24 cellular contexts compared by ENCODE assay signal in the genomic region with DNA sequence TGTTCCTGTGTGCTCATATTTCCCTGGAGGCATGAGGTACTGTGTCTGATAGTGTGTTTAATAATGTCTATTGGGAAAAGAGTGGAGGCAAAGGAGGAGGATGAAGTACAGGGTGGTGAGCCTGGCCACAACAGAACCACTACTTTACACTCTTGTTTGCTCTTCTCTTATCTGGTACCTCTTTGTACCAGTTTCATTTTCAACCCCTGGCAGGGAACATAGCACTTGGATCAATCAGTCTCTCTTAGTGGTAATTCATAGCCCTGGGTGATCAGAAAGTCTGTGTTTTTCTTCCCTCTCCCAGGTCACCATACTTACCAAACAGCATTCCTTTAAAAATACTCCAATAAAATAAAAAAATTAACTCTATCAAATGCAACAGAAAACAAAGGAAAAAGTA.
DNase-seq lines count a peak whose midpoint lies in the region; ATAC-seq, FAIRE-seq and TF ChIP-seq lines count a peak whose summit lies in the region.
"Had no signal": no experiment of that assay in that cellular context is flagged by ENCODE, and none has a peak within 500 bp of the region (broad histone marks: within the 10 kb centered on the region; RNA-seq: fewer than 3 reads in every experiment).

No MANE protein-coding gene starts in this region.

- intact Hi-C loops in right lobe of liver (cut with DNase I) (no loop called here), HepG2 (cut with micrococcal nuclease; ENCODE audit: unreplicated experiment) (no loop called here), GM12878 (cut with micrococcal nuclease; ENCODE audit: unreplicated experiment) (no loop called here)

- in situ Hi-C loops in HepG2 (cut with HindIII; ENCODE audit: extremely low pct_ligation_motif_present, low pct_unique_long_range_greater_than_20kb), result no loop called here
- in situ Hi-C loops in GM12878 (cut with MboI), result no loop called here

- H3K9me3 ChIP-seq in right lobe of liver (no peaks in the 10 kb centered on the region), HepG2 (ENCODE audit: low read length) (no peaks in the 10 kb centered on the region), GM12878 (replicated peaks; ENCODE audit: control insufficient read depth, insufficient read depth, low read length) (no peaks in the 10 kb centered on the region)
- H3K9me3 ChIP-seq: BLaER1, Caco-2, HAP-1 had no signal

- TF ChIP-seq CTCF in right lobe of liver (IDR thresholded peaks at IDR 0.05) (no peak), HepG2 (CRISPR knock-in tag; IDR thresholded peaks at IDR 0.05) (no peak), GM12878 (IDR thresholded peaks at IDR 0.05 in 2 of 3, conservative IDR thresholded peaks at IDR 0.05 in 1 of 3; ENCODE audit: control insufficient read depth in 2 of 3, extremely low read depth in 1 of 3, insufficient read depth in 1 of 3, low read depth in 3 of 3, low read length in 3 of 3) (no peak)

- DNase-seq in right lobe of liver, result no peak
- no peak for DNase-seq in HepG2 (ENCODE audit: low spot score)
- DNase-seq in GM12878 (ENCODE audit: low read depth, low spot score), result no peak
- peak; percentile 42 for DNase-seq in mucosa of gallbladder (ENCODE audit: low spot score)
- DNase-seq in D341Med (ENCODE audit: low spot score), result no peak
- DNase-seq: Caco-2; CD4-positive, CD25-positive, alpha-beta regulatory T cell; CD8-positive, alpha-beta T cell; DMS 273 treated with DMSO at 0.1 percent for 48 hours; DMS79; EL; GDM1; GOT3; HFFc6 had no signal

- TF ChIP-seq POLR2A in right lobe of liver (IDR thresholded peaks at IDR 0.05), result no peak
- TF ChIP-seq POLR2A in HepG2 (IDR thresholded peaks at IDR 0.05; ENCODE audit: insufficient read depth in 1 of 2, low read depth in 2 of 2, low read length in 2 of 2), result no peak
- no peak for TF ChIP-seq POLR2A in GM12878 (IDR thresholded peaks at IDR 0.05; ENCODE audit: low read depth, low read length)

- H2AFZ ChIP-seq in HepG2 (ENCODE audit: low read length) (no peak overlapping the region), GM12878 (ENCODE audit: control insufficient read depth, low read depth, low read length) (no peak overlapping the region)

- RAD21 ChIA-PET in GM12878 (lab: Charles Lee; ENCODE audit: unreplicated experiment), result no interaction called here

- H3K4me1 ChIP-seq in right lobe of liver (no peaks in the 10 kb centered on the region), HepG2 (ENCODE audit: insufficient read depth, low read length) (no peaks in the 10 kb centered on the region), GM12878 (ENCODE audit: control insufficient read depth, insufficient read depth, low read length) (no peaks in the 10 kb centered on the region)
- H3K4me1 ChIP-seq: BLaER1, Caco-2, HAP-1 had no signal

- H3K4me2 ChIP-seq in HepG2 (ENCODE audit: low read depth, low read length), result no peak overlapping the region
- H3K4me2 ChIP-seq in GM12878 (ENCODE audit: control insufficient read depth, insufficient read depth), result no peak overlapping the region
- H3K4me2 ChIP-seq: BLaER1 had no signal

- BruUV-seq in HepG2 (replicated peaks; lab: Mats Ljungman, UMichigan) (no TSS peak), GM12878 (replicated peaks; lab: Mats Ljungman, UMichigan) (no TSS peak)

- TF ChIP-seq EP300 in HepG2 (IDR thresholded peaks at IDR 0.05; ENCODE audit: low read depth in 2 of 2, low read length in 2 of 2) (no peak), HepG2 (CRISPR knock-in tag; IDR thresholded peaks at IDR 0.05; ENCODE audit: borderline replicate concordance) (no peak), GM12878 (IDR thresholded peaks at IDR 0.05; ENCODE audit: borderline replicate concordance in 1 of 2, control insufficient read depth in 1 of 2, low read depth in 2 of 2, low read length in 2 of 2) (no peak)

- POLR2A ChIA-PET in HepG2 (lab: Yijun Ruan, JAX) (no interaction called here), GM12878 (lab: Charles Lee) (no interaction called here)

- no peak for TF ChIP-seq RAD21 in HepG2 (CRISPR knock-in tag; IDR thresholded peaks at IDR 0.05)
- TF ChIP-seq RAD21 in GM12878 (IDR thresholded peaks at IDR 0.05; ENCODE audit: insufficient read depth, low read depth, low read length), result no peak

- H3K4me3 ChIP-seq in right lobe of liver, result no peak overlapping the region
- H3K4me3 ChIP-seq in HepG2 (replicated peaks in 1 of 3; ENCODE audit: insufficient read depth in 1 of 3, low read depth in 2 of 3, low read length in 3 of 3), result no peak overlapping the region
- H3K4me3 ChIP-seq in GM12878, result no peak overlapping the region
- H3K4me3 ChIP-seq: BLaER1, HAP-1 had no signal

- H3K79me2 ChIP-seq in HepG2 (ENCODE audit: insufficient read depth, low read length), result no peaks in the 10 kb centered on the region
- no peaks in the 10 kb centered on the region for H3K79me2 ChIP-seq in GM12878 (ENCODE audit: control insufficient read depth, insufficient read depth, low read length)

- ATAC-seq in right lobe of liver (peak; percentile 60 to 73 (median 66)), HepG2 (no peak), GM12878 (peak; percentile 22; the same call in 1 of the 3 replicates), HG03520 (IDR thresholded peaks at IDR 0.05; ENCODE audit: unreplicated experiment) (no peak)
- ATAC-seq: CD8-positive, alpha-beta T cell had no signal

- H4K20me1 ChIP-seq in HepG2 (ENCODE audit: insufficient read depth, low read length), result no peaks in the 10 kb centered on the region
- H4K20me1 ChIP-seq in GM12878 (ENCODE audit: control insufficient read depth, insufficient read depth), result no peaks in the 10 kb centered on the region
- H4K20me1 ChIP-seq: BLaER1 had no signal

- SMC1A ChIA-PET in GM12878 (lab: Charles Lee; ENCODE audit: uncharacterized antibody, unreplicated experiment), result no interaction called here

- FAIRE-seq in HepG2 (lab: Jason Lieb, UNC), result no peak
- FAIRE-seq in GM12878 (lab: Jason Lieb, UNC), result no peak
- FAIRE-seq: A204.1, D721Med, GM12891, GM18507, H54 had no signal

- no peak overlapping the region for H3K9ac ChIP-seq in HepG2 (ENCODE audit: insufficient read depth, low read depth, low read length)
- no peak overlapping the region for H3K9ac ChIP-seq in GM12878 (ENCODE audit: control insufficient read depth, insufficient read depth, low read length)
- H3K9ac ChIP-seq: BLaER1 had no signal

- CTCF ChIA-PET in HepG2 (lab: Yijun Ruan, JAX; ENCODE audit: low intra/inter-chr PET ratio, low total read pairs), result no interaction called here
- CTCF ChIA-PET in GM12878 (lab: Yijun Ruan, JAX), result no interaction called here

- H3K27ac ChIP-seq in right lobe of liver (no peak overlapping the region), HepG2 (ENCODE audit: extremely low read length, insufficient read depth, low read length) (no peak overlapping the region), GM12878 (ENCODE audit: control insufficient read depth, insufficient read depth) (no peak overlapping the region)
- H3K27ac ChIP-seq: 22Rv1, BLaER1, C4-2B had no signal

- H3K27me3 ChIP-seq in right lobe of liver, result no peaks in the 10 kb centered on the region
- H3K27me3 ChIP-seq in HepG2 (ENCODE audit: control insufficient read depth in 1 of 2, insufficient read depth in 2 of 2, low read length in 2 of 2), result no peaks in the 10 kb centered on the region
- H3K27me3 ChIP-seq in GM12878 (replicated peaks in 1 of 2; ENCODE audit: control insufficient read depth in 2 of 2, insufficient read depth in 2 of 2, low read length in 1 of 2), result no peaks in the 10 kb centered on the region
- H3K27me3 ChIP-seq: BLaER1 had no signal

- H3K36me3 ChIP-seq in right lobe of liver (no peaks in the 10 kb centered on the region), HepG2 (replicated peaks in 1 of 2; ENCODE audit: control insufficient read depth in 1 of 2, insufficient read depth in 2 of 2, low read length in 2 of 2) (no peaks in the 10 kb centered on the region), GM12878 (ENCODE audit: control insufficient read depth in 2 of 2, insufficient read depth in 2 of 2, low read length in 1 of 2) (no peaks in the 10 kb centered on the region)
- H3K36me3 ChIP-seq: BLaER1, HAP-1 had no signal

TF ChIP-seq in HepG2, 621 proteins besides CTCF, POLR2A, EP300 and RAD21 (continues in another document):
- TF ChIP-seq, protein P1, sequence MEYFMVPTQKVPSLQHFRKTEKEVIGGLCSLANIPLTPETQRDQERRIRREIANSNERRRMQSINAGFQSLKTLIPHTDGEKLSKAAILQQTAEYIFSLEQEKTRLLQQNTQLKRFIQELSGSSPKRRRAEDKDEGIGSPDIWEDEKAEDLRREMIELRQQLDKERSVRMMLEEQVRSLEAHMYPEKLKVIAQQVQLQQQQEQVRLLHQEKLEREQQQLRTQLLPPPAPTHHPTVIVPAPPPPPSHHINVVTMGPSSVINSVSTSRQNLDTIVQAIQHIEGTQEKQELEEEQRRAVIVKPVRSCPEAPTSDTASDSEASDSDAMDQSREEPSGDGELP (IDR thresholded peaks at IDR 0.05; ENCODE audit: borderline replicate concordance, low read depth), result no peak

TF ChIP-seq in GM12878, 131 proteins besides CTCF, POLR2A, EP300 and RAD21:
- TF ChIP-seq SIN3A (IDR thresholded peaks at IDR 0.05; ENCODE audit: low read depth, low read length) (no peak), HDGF (IDR thresholded peaks at IDR 0.05) (no peak), HDAC2 (IDR thresholded peaks at IDR 0.05) (no peak), TARDBP (IDR thresholded peaks at IDR 0.05; ENCODE audit: borderline replicate concordance) (no peak), EGR1 (IDR thresholded peaks at IDR 0.05; ENCODE audit: borderline replicate concordance in 1 of 2, low read depth in 2 of 2, low read length in 2 of 2) (no peak)
- TF ChIP-seq, protein P2, sequence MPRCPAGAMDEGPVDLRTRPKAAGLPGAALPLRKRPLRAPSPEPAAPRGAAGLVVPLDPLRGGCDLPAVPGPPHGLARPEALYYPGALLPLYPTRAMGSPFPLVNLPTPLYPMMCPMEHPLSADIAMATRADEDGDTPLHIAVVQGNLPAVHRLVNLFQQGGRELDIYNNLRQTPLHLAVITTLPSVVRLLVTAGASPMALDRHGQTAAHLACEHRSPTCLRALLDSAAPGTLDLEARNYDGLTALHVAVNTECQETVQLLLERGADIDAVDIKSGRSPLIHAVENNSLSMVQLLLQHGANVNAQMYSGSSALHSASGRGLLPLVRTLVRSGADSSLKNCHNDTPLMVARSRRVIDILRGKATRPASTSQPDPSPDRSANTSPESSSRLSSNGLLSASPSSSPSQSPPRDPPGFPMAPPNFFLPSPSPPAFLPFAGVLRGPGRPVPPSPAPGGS (IDR thresholded peaks at IDR 0.05; ENCODE audit: borderline replicate concordance, insufficient read depth, low read depth, low read length, poor library complexity, severe bottlenecking), result no peak

Comparison
In these comparisons a context has a peak if more than half of its experiments do, and no peak if none do; other contexts are left out.
1. ATAC-seq: peak in right lobe of liver (4 of 4) and GM12878 (single experiment); none in HepG2 (single experiment) and HG03520 (single experiment).